2 cellular contexts compared by ENCODE assay signal in the genomic region with DNA sequence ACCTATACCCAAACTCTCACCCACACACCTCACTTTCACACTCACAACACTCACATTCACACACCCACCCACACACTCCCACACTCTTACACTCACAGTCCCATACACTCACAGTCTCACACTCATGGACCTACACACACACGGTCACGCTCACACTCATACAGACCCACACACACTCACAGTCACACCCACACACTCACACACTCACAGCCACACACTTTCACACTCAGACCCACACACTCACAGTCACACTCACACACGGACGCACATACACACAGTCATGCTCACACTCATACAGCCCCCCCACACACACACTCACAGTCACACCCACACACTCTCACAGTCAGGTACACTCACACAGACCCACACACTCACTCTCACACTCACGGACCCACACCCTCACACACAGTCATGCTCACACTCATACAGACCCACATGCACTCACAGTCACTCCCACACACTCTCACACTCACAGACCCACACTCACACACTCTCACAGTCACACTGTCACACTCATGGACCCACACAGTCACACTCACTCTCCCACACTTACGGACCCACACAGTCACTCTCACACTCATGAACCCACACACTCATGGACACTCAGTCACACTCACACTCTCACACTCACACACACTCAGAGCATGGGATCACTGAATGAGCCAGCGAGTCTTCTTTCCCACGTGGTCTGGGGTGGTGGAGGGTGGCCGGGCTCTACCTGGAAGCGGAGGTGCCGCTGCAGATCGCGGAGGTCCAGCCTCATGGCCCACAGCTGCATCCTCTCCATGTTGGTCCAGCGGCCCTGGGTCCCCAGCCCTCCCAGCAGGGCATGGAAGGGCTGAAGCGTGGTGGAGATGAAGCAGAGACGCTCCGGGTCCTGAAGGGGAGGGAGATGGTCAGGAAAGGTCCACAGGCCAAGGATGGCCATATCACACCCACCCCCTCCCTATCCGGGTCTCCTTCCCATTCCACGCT.
TF ChIP-seq lines count a peak whose summit lies in the region.

No MANE protein-coding gene starts in this region.

TF ChIP-seq in HEK293, 187 proteins besides CTCF, POLR2A, EP300 and RAD21 (continues in another document):
- no peak for TF ChIP-seq ZNF157 (tag by site-specific recombination; IDR thresholded peaks at IDR 0.05)
- 0 out of 2 replicates have a peak, but pooled peaks have one; percentile 15 for TF ChIP-seq ZNF266 (tag by site-specific recombination; IDR thresholded peaks at IDR 0.05; ENCODE audit: low read depth)
- TF ChIP-seq EGR2 (tag by site-specific recombination; IDR thresholded peaks at IDR 0.05; ENCODE audit: low read depth), result peak; percentile 97
- TF ChIP-seq ZNF776 (tag by site-specific recombination; IDR thresholded peaks at IDR 0.05; ENCODE audit: borderline replicate concordance), result no peak; the same call in 1 of the 2 replicates
- no peak for TF ChIP-seq ZNF791 (tag by site-specific recombination; IDR thresholded peaks at IDR 0.05)
- no peak for TF ChIP-seq ZNF184 (tag by site-specific recombination; IDR thresholded peaks at IDR 0.05)
- TF ChIP-seq ZNF211 (tag by site-specific recombination; IDR thresholded peaks at IDR 0.05; ENCODE audit: low read depth), result no peak
- no peak for TF ChIP-seq GFI1B (tag by site-specific recombination; IDR thresholded peaks at IDR 0.05)
- no peak for TF ChIP-seq ZNF654 (tag by site-specific recombination; IDR thresholded peaks at IDR 0.05; ENCODE audit: low read depth)
- no peak for TF ChIP-seq ZNF214 (tag by site-specific recombination; IDR thresholded peaks at IDR 0.05; ENCODE audit: borderline replicate concordance)
- 0 out of 2 replicates have a peak, but pooled peaks have one; percentile 8 for TF ChIP-seq ZNF248 (tag by site-specific recombination; IDR thresholded peaks at IDR 0.05)
- TF ChIP-seq, protein P1, sequence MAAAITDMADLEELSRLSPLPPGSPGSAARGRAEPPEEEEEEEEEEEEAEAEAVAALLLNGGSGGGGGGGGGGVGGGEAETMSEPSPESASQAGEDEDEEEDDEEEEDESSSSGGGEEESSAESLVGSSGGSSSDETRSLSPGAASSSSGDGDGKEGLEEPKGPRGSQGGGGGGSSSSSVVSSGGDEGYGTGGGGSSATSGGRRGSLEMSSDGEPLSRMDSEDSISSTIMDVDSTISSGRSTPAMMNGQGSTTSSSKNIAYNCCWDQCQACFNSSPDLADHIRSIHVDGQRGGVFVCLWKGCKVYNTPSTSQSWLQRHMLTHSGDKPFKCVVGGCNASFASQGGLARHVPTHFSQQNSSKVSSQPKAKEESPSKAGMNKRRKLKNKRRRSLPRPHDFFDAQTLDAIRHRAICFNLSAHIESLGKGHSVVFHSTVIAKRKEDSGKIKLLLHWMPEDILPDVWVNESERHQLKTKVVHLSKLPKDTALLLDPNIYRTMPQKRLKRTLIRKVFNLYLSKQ (tag by site-specific recombination; IDR thresholded peaks at IDR 0.05; ENCODE audit: borderline replicate concordance), result no peak
- no peak for TF ChIP-seq ZNF76 (tag by site-specific recombination; IDR thresholded peaks at IDR 0.05; ENCODE audit: borderline replicate concordance, low read depth)
- TF ChIP-seq, protein P2, sequence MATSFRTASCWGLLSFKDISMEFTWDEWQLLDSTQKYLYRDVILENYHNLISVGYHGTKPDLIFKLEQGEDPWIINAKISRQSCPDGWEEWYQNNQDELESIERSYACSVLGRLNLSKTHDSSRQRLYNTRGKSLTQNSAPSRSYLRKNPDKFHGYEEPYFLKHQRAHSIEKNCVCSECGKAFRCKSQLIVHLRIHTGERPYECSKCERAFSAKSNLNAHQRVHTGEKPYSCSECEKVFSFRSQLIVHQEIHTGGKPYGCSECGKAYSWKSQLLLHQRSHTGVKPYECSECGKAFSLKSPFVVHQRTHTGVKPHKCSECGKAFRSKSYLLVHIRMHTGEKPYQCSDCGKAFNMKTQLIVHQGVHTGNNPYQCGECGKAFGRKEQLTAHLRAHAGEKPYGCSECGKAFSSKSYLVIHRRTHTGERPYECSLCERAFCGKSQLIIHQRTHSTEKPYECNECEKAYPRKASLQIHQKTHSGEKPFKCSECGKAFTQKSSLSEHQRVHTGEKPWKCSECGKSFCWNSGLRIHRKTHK (tag by site-specific recombination; IDR thresholded peaks at IDR 0.05), result no peak
- TF ChIP-seq ZNF366 (tag by site-specific recombination; conservative IDR thresholded peaks at IDR 0.05), result no peak
- TF ChIP-seq, protein P3, sequence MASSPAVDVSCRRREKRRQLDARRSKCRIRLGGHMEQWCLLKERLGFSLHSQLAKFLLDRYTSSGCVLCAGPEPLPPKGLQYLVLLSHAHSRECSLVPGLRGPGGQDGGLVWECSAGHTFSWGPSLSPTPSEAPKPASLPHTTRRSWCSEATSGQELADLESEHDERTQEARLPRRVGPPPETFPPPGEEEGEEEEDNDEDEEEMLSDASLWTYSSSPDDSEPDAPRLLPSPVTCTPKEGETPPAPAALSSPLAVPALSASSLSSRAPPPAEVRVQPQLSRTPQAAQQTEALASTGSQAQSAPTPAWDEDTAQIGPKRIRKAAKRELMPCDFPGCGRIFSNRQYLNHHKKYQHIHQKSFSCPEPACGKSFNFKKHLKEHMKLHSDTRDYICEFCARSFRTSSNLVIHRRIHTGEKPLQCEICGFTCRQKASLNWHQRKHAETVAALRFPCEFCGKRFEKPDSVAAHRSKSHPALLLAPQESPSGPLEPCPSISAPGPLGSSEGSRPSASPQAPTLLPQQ (tag by site-specific recombination; IDR thresholded peaks at IDR 0.05), result no peak
- TF ChIP-seq ZNF335 (tag by site-specific recombination; conservative IDR thresholded peaks at IDR 0.05), result no peak
- TF ChIP-seq GLIS2 (tag by site-specific recombination; IDR thresholded peaks at IDR 0.05), result no peak
- TF ChIP-seq, protein P4, sequence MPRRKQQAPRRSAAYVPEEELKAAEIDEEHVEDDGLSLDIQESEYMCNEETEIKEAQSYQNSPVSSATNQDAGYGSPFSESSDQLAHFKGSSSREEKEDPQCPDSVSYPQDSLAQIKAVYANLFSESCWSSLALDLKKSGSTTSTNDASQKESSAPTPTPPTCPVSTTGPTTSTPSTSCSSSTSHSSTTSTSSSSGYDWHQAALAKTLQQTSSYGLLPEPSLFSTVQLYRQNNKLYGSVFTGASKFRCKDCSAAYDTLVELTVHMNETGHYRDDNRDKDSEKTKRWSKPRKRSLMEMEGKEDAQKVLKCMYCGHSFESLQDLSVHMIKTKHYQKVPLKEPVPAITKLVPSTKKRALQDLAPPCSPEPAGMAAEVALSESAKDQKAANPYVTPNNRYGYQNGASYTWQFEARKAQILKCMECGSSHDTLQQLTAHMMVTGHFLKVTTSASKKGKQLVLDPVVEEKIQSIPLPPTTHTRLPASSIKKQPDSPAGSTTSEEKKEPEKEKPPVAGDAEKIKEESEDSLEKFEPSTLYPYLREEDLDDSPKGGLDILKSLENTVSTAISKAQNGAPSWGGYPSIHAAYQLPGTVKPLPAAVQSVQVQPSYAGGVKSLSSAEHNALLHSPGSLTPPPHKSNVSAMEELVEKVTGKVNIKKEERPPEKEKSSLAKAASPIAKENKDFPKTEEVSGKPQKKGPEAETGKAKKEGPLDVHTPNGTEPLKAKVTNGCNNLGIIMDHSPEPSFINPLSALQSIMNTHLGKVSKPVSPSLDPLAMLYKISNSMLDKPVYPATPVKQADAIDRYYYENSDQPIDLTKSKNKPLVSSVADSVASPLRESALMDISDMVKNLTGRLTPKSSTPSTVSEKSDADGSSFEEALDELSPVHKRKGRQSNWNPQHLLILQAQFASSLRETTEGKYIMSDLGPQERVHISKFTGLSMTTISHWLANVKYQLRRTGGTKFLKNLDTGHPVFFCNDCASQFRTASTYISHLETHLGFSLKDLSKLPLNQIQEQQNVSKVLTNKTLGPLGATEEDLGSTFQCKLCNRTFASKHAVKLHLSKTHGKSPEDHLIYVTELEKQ (tag by site-specific recombination; IDR thresholded peaks at IDR 0.05; ENCODE audit: borderline replicate concordance), result no peak
- TF ChIP-seq HOXD13 (CRISPR knock-in tag; IDR thresholded peaks at IDR 0.05; ENCODE audit: borderline replicate concordance), result no peak
- TF ChIP-seq ZBTB7A (tag by site-specific recombination; IDR thresholded peaks at IDR 0.05; ENCODE audit: low read depth), result no peak

TF ChIP-seq in GM12878, 131 proteins besides CTCF, POLR2A, EP300 and RAD21:
- TF ChIP-seq, protein P5, sequence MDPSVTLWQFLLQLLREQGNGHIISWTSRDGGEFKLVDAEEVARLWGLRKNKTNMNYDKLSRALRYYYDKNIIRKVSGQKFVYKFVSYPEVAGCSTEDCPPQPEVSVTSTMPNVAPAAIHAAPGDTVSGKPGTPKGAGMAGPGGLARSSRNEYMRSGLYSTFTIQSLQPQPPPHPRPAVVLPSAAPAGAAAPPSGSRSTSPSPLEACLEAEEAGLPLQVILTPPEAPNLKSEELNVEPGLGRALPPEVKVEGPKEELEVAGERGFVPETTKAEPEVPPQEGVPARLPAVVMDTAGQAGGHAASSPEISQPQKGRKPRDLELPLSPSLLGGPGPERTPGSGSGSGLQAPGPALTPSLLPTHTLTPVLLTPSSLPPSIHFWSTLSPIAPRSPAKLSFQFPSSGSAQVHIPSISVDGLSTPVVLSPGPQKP (IDR thresholded peaks at IDR 0.05; ENCODE audit: low read depth, low read length), result no peak
- TF ChIP-seq, protein P6, sequence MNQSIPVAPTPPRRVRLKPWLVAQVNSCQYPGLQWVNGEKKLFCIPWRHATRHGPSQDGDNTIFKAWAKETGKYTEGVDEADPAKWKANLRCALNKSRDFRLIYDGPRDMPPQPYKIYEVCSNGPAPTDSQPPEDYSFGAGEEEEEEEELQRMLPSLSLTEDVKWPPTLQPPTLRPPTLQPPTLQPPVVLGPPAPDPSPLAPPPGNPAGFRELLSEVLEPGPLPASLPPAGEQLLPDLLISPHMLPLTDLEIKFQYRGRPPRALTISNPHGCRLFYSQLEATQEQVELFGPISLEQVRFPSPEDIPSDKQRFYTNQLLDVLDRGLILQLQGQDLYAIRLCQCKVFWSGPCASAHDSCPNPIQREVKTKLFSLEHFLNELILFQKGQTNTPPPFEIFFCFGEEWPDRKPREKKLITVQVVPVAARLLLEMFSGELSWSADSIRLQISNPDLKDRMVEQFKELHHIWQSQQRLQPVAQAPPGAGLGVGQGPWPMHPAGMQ (IDR thresholded peaks at IDR 0.05; ENCODE audit: borderline replicate concordance), result 0 out of 2 replicates have a peak, but pooled peaks have one; percentile 2
- TF ChIP-seq TCF3 (IDR thresholded peaks at IDR 0.05; ENCODE audit: borderline replicate concordance, insufficient read depth, low read depth, low read length) (peak; percentile 24; the same call in 1 of the 2 replicates), SP1 (IDR thresholded peaks at IDR 0.05; ENCODE audit: low read depth, low read length) (no peak), LARP7 (IDR thresholded peaks at IDR 0.05) (no peak), MTA2 (IDR thresholded peaks at IDR 0.05; ENCODE audit: low read depth) (0 out of 2 replicates have a peak, but pooled peaks have one; percentile 8), HDAC2 (IDR thresholded peaks at IDR 0.05) (no peak), PML (IDR thresholded peaks at IDR 0.05; ENCODE audit: low read length) (no peak), NBN (IDR thresholded peaks at IDR 0.05) (peak; percentile 58; the same call in 1 of the 2 replicates), ZNF622 (IDR thresholded peaks at IDR 0.05) (no peak), TCF12 (IDR thresholded peaks at IDR 0.05; ENCODE audit: low read depth, low read length) (no peak), BHLHE40 (IDR thresholded peaks at IDR 0.05; ENCODE audit: borderline replicate concordance in 1 of 2, low read depth in 2 of 2, low read length in 1 of 2) (no peak), HDGF (IDR thresholded peaks at IDR 0.05) (no peak; the same call in 1 of the 2 replicates), ZNF274 (IDR thresholded peaks at IDR 0.05; ENCODE audit: insufficient read depth, insufficient read length) (no peak)
